8 cellular contexts compared by ENCODE assay signal in genomic region chr2:11746376-11746806, GRCh38. TPM values are rescaled to one million over a fixed set of nuclear protein-coding genes. Genes with fewer than 3 reads are reported as not detected.
DNase-seq lines count a peak whose midpoint lies in the region; ATAC-seq and TF ChIP-seq lines count a peak whose summit lies in the region.

A gene with protein sequence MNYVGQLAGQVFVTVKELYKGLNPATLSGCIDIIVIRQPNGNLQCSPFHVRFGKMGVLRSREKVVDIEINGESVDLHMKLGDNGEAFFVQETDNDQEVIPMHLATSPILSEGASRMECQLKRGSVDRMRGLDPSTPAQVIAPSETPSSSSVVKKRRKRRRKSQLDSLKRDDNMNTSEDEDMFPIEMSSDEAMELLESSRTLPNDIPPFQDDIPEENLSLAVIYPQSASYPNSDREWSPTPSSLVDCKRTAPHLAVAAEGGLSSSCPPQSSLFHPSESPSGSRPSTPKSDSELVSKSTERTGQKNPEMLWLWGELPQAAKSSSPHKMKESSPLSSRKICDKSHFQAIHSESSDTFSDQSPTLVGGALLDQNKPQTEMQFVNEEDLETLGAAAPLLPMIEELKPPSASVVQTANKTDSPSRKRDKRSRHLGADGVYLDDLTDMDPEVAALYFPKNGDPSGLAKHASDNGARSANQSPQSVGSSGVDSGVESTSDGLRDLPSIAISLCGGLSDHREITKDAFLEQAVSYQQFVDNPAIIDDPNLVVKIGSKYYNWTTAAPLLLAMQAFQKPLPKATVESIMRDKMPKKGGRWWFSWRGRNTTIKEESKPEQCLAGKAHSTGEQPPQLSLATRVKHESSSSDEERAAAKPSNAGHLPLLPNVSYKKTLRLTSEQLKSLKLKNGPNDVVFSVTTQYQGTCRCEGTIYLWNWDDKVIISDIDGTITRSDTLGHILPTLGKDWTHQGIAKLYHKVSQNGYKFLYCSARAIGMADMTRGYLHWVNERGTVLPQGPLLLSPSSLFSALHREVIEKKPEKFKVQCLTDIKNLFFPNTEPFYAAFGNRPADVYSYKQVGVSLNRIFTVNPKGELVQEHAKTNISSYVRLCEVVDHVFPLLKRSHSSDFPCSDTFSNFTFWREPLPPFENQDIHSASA (plus strand): TSS chr2:11746632. CDS start chr2:11765542, 18,910 bp downstream.

- peaks cover 77% of the 10 kb centered on the region for H3K4me1 Mint-ChIP-seq in Calu3 (ENCODE audit: low read depth, unreplicated experiment)

- intact Hi-C loops in Calu3 (cut with micrococcal nuclease; ENCODE audit: unreplicated experiment) = no loop called here

- peak within 1 kb of the TSS; percentile 60 for H3K27ac ChIP-seq in epithelial cell of prostate

- peaks cover 37% of the 10 kb centered on the region for H3K36me3 Mint-ChIP-seq in Calu3 (ENCODE audit: insufficient read depth, unreplicated experiment)

- no peaks in the 10 kb centered on the region for H3K27me3 Mint-ChIP-seq in Calu3 (ENCODE audit: unreplicated experiment)

- H3K4me3 Mint-ChIP-seq in Calu3 (ENCODE audit: low read depth, unreplicated experiment) = peak within 1 kb of the TSS; percentile 89

- H3K27ac Mint-ChIP-seq in Calu3 (ENCODE audit: unreplicated experiment) = peak within 1 kb of the TSS; percentile 79

- CTCF ChIA-PET in Calu3 (lab: Charles Lee) = interaction anchor here (0.5 to 1.7 kb wide), 7 partner anchors 8 to 963 kb away, joined by 3 to 7 read pairs (median 5); no protein-coding TSS in a partner anchor

- BruUV-seq in Calu3 (replicated peaks; lab: Mats Ljungman, UMichigan) = no TSS peak

- peak; percentile 90 for DNase-seq in Calu3
- DNase-seq in HUDEP-2 (lab: John Stamatoyannopoulos, UW; ENCODE audit: unreplicated experiment in 76 of 76) = peak in 68 of 76 experiments; percentile 17 to 91 (median 74)
- peak; percentile 90 for DNase-seq in OCI-M1 (lab: John Stamatoyannopoulos, UW)
- peak; percentile 87 for DNase-seq in activated T-cell treated with anti-CD3 and anti-CD28 coated beads for 48 hours (ENCODE audit: low read depth)
- peak; percentile 36 for DNase-seq in epithelial cell of prostate (ENCODE audit: low read depth, low spot score)
- DNase-seq in mucosa of gallbladder (ENCODE audit: low spot score) = peak; percentile 87
- peak; percentile 80 for DNase-seq in stimulated activated CD8-positive, alpha-beta memory T cell treated with anti-CD3 and anti-CD28 coated beads, Interleukin-4, amount 100 ng/mL, for 24 hours (ENCODE audit: low read depth)

- H3K9me3 Mint-ChIP-seq in Calu3 (ENCODE audit: low read depth, unreplicated experiment) = no peaks in the 10 kb centered on the region

- TF ChIP-seq CTCF in Calu3 (IDR thresholded peaks at IDR 0.05; ENCODE audit: unreplicated experiment) = no peak

- peak; percentile 38 for ATAC-seq in GM21360 (IDR thresholded peaks at IDR 0.05; ENCODE audit: unreplicated experiment)

RNA-seq across cellular contexts. Expression of the gene that starts here (rescaled TPM):
- total RNA-seq in Calu3 (2022) = 46.2 and 53.5 TPM in 2 replicates
- 51.1 TPM for total RNA-seq in mucosa of gallbladder

Comparison
In these comparisons a context has a peak if more than half of its experiments do, and no peak if none do; other contexts are left out.
1. Peak in every context shown above with its lines: DNase-seq, ATAC-seq and H3K27ac ChIP-seq.
2. DNase-seq: peak in every context shown above with its lines; median percentile 90 in Calu3; 90 in OCI-M1; 87 in activated T-cell treated with anti-CD3 and anti-CD28 coated beads for 48 hours; 87 in mucosa of gallbladder; 80 in stimulated activated CD8-positive, alpha-beta memory T cell treated with anti-CD3 and anti-CD28 coated beads, Interleukin-4, amount 100 ng/mL, for 24 hours; 74 in HUDEP-2; 36 in epithelial cell of prostate.